ENCODE assay signal across 20 cellular contexts in genomic region chr6:106110167-106110826, GRCh38. TPM values are rescaled to one million over a fixed set of nuclear protein-coding genes. Genes with fewer than 3 reads are reported as not detected.
DNase-seq lines count a peak whose midpoint lies in the region; ATAC-seq, FAIRE-seq and TF ChIP-seq lines count a peak whose summit lies in the region.
"Had no signal": no experiment of that assay in that cellular context is flagged by ENCODE, and none has a peak within 500 bp of the region (broad histone marks: within the 10 kb centered on the region; RNA-seq: fewer than 3 reads in every experiment).

No MANE protein-coding gene starts in this region.

- no peaks in the 10 kb centered on the region for H3K9me3 Mint-ChIP-seq in CD4-positive, alpha-beta T cell
- no peaks in the 10 kb centered on the region for H3K9me3 Mint-ChIP-seq in immature natural killer cell
- H3K9me3 Mint-ChIP-seq: HFFc6 had no signal

- TF ChIP-seq POLR2A in GM18951 (IDR thresholded peaks at IDR 0.05; ENCODE audit: extremely low read depth, insufficient read depth, insufficient read length): peak; percentile 42

- intact Hi-C loops in CD4-positive, alpha-beta T cell (cut with DNase I, micrococcal nuclease): no loop called here

- no peak for ATAC-seq in CD4-positive, alpha-beta T cell (ENCODE audit: poor library complexity)
- no peak for ATAC-seq in HG03378 (IDR thresholded peaks at IDR 0.05; ENCODE audit: unreplicated experiment)
- ATAC-seq: heart left ventricle had no signal

- H3K9me3 ChIP-seq in CD4-positive, alpha-beta T cell (ENCODE audit: control insufficient read depth, low read length): no peaks in the 10 kb centered on the region
- H3K9me3 ChIP-seq in OCI-LY3 (ENCODE audit: insufficient read depth, low read length): no peaks in the 10 kb centered on the region
- H3K9me3 ChIP-seq: heart left ventricle, ovary, SJSA1 had no signal

- H3K36me3 ChIP-seq in OCI-LY3 (replicated peaks; ENCODE audit: low read depth, low read length): peaks cover 39% of the 10 kb centered on the region
- H3K36me3 ChIP-seq: ovary had no signal

- no peak for DNase-seq in CD4-positive, alpha-beta T cell
- no peak for DNase-seq in immature natural killer cell
- no peak for DNase-seq in D721Med (ENCODE audit: insufficient read length, low spot score)
- no peak for DNase-seq in ACHN
- DNase-seq in SW480 (ENCODE audit: low spot score): no peak
- DNase-seq: activated naive CD4-positive, alpha-beta T cell treated with Interleukin-2 at 50 U/mL for 16 hours; AML-193; cortex of kidney; heart left ventricle; HFFc6; kidney; NCI-H2171; ovary; WERI-Rb-1 had no signal

- no peak overlapping the region for H3K27ac ChIP-seq in CD4-positive, alpha-beta T cell (ENCODE audit: low read depth, low read length)
- peak overlapping the region; percentile 14; the same call in 1 of the 2 replicates for H3K27ac ChIP-seq in OCI-LY3 (ENCODE audit: low read length)
- H3K27ac ChIP-seq: heart left ventricle, HL-60, ovary, SJSA1, WERI-Rb-1 had no signal

- no peaks in the 10 kb centered on the region for H3K27me3 ChIP-seq in CD4-positive, alpha-beta T cell (ENCODE audit: control insufficient read depth, insufficient read depth, low read length)
- H3K27me3 ChIP-seq in OCI-LY3 (ENCODE audit: low read depth, low read length): no peaks in the 10 kb centered on the region
- H3K27me3 ChIP-seq: heart left ventricle, ovary, SJSA1 had no signal

- H3K27ac Mint-ChIP-seq in CD4-positive, alpha-beta T cell: peak overlapping the region; percentile 29
- H3K27ac Mint-ChIP-seq in immature natural killer cell: peak overlapping the region; percentile 85 to 98 (median 93)
- H3K27ac Mint-ChIP-seq: HFFc6 had no signal

- peaks cover 77% of the 10 kb centered on the region for H3K4me1 ChIP-seq in OCI-LY3 (ENCODE audit: low read length)

- H3K4me3 Mint-ChIP-seq in CD4-positive, alpha-beta T cell: no peak overlapping the region
- H3K4me3 Mint-ChIP-seq in immature natural killer cell: peak overlapping the region; percentile 28 to 86 (median 81)
- H3K4me3 Mint-ChIP-seq: HFFc6 had no signal

- no peak overlapping the region for H2AFZ ChIP-seq in OCI-LY3 (ENCODE audit: low read depth, low read length)

- in situ Hi-C loops in GM18951 (cut with MboI; ENCODE audit: low sequenced_read_pairs, unreplicated experiment): no loop called here
- in situ Hi-C loops in ACHN (cut with HindIII; ENCODE audit: low pct_ligation_motif_present, low pct_unique_long_range_greater_than_20kb, low sequenced_read_pairs): no loop called here

- TF ChIP-seq CTCF in CD4-positive, alpha-beta T cell (IDR thresholded peaks at IDR 0.05): no peak
- TF ChIP-seq CTCF in OCI-LY3 (IDR thresholded peaks at IDR 0.05; ENCODE audit: low read depth, low read length) (no peak), D721Med (IDR thresholded peaks at IDR 0.05; ENCODE audit: insufficient read depth, missing control alignments) (no peak)

- peaks cover 45% of the 10 kb centered on the region for H4K20me1 ChIP-seq in OCI-LY3 (ENCODE audit: insufficient read depth, low read length)

- peaks cover 5% of the 10 kb centered on the region for H3K27me3 Mint-ChIP-seq in CD4-positive, alpha-beta T cell
- peaks cover 4 to 9% (median 8%) of the 10 kb centered on the region in 3 donors for H3K27me3 Mint-ChIP-seq in immature natural killer cell (ENCODE audit: low read depth in 3 of 3)

- FAIRE-seq in D721Med (lab: Jason Lieb, UNC): no peak
- FAIRE-seq: kidney, urothelium cell line had no signal

- H3K4me2 ChIP-seq in OCI-LY3 (ENCODE audit: low read length): no peak overlapping the region

- no peak overlapping the region for H3K4me3 ChIP-seq in OCI-LY3 (ENCODE audit: low read length)
- H3K4me3 ChIP-seq: heart left ventricle, ovary, SJSA1 had no signal

- H3K9ac ChIP-seq in OCI-LY3 (ENCODE audit: low read length): no peak overlapping the region

- peaks cover 73% of the 10 kb centered on the region for H3K4me1 Mint-ChIP-seq in CD4-positive, alpha-beta T cell (ENCODE audit: low read depth)
- peaks cover 95 to 100% of the 10 kb centered on the region in 2 donors for H3K4me1 Mint-ChIP-seq in immature natural killer cell

- CTCF ChIA-PET in CD4-positive, alpha-beta T cell (lab: Charles Lee): interaction anchor here (0.5 kb wide), 1 partner anchor 68 kb away, joined by 3 read pairs; no protein-coding TSS in a partner anchor

- H3K79me2 ChIP-seq in OCI-LY3 (ENCODE audit: low read length): peaks cover 30% of the 10 kb centered on the region

- POLR2A ChIA-PET in CD4-positive, alpha-beta T cell (lab: Charles Lee): interaction anchor here (1.1 kb wide), 1 partner anchor 117 kb away, joined by 3 read pairs; no protein-coding TSS in a partner anchor

- H3K36me3 Mint-ChIP-seq in CD4-positive, alpha-beta T cell (ENCODE audit: low read depth): peaks cover 37% of the 10 kb centered on the region
- peaks cover 31 to 44% (median 43%) of the 10 kb centered on the region in 3 donors for H3K36me3 Mint-ChIP-seq in immature natural killer cell

RNA-seq across cellular contexts. Expression of gene PRDM1, which starts 24.2 kb away (rescaled TPM):
- 10 to 100 TPM; 69.9 to 83.4 TPM for total RNA-seq in CD4-positive, alpha-beta T cell
- 10 to 100 TPM; 25.3 to 77.0 (median 33.0) TPM for polyA plus RNA-seq in immature natural killer cell
